In genomic region chr14:68795602-68796417, GRCh38 we compare ENCODE assay signal across 8 cellular contexts. TPM values are rescaled to one million over a fixed set of nuclear protein-coding genes. Genes with fewer than 3 reads are reported as not detected.
DNase-seq lines count a peak whose midpoint lies in the region; ATAC-seq, FAIRE-seq and TF ChIP-seq lines count a peak whose summit lies in the region.

No MANE protein-coding gene starts in this region.

- H3K27ac ChIP-seq in small intestine (ENCODE audit: low read depth in 1 of 2, low read length in 1 of 2), result peak overlapping the region; percentile 99

- 0 to 1% (median 1%) methylated on average over 50 to 69 of the region's 69 CpGs for WGBS in small intestine, 3 donors

- DNase-seq in EL (peak; percentile 76), HuH-7.5 (ENCODE audit: low spot score) (peak; percentile 67), T1000 (lab: John Stamatoyannopoulos, UW) (peak; percentile 61), iPS-NIHi7 (ENCODE audit: extremely low spot score) (peak; percentile 77), small intestine (peak; percentile 85), superior temporal gyrus (ENCODE audit: extremely low spot score) (no peak)

- H3K36me3 ChIP-seq in small intestine (ENCODE audit: control insufficient read depth in 2 of 2, insufficient read depth in 2 of 2, low read length in 2 of 2), result peaks cover 0 to 3% of the 10 kb centered on the region in 2 donors

- peak; percentile 59 to 86 for TF ChIP-seq CTCF in brain (conservative IDR thresholded peaks at IDR 0.05)

- peaks cover 6 to 26% (median 10%) of the 10 kb centered on the region in 5 experiments for H3K9me3 Mint-ChIP-seq in brain

- H3K4me1 ChIP-seq in small intestine (ENCODE audit: control insufficient read depth in 2 of 2, insufficient read depth in 1 of 2, low read depth in 1 of 2, low read length in 1 of 2), result peaks cover 0 to 3% of the 10 kb centered on the region in 2 donors

- peaks cover 52% of the 10 kb centered on the region for H3K4me1 Mint-ChIP-seq in brain

- peak; percentile 39 for ATAC-seq in GM21515 (IDR thresholded peaks at IDR 0.05; ENCODE audit: unreplicated experiment)

- peak overlapping the region; percentile 66 for H3K4me3 ChIP-seq in small intestine (ENCODE audit: low read depth in 1 of 2, low read length in 2 of 2)

- peaks cover 28% of the 10 kb centered on the region for H3K36me3 Mint-ChIP-seq in brain

- H3K27ac Mint-ChIP-seq in brain, result peak overlapping the region; percentile 86 to 100 (median 92)

- peaks cover 43% of the 10 kb centered on the region for H3K27me3 Mint-ChIP-seq in brain

- H3K9me3 ChIP-seq in small intestine (ENCODE audit: control insufficient read depth, low read depth), result no peaks in the 10 kb centered on the region

- no peaks in the 10 kb centered on the region for H3K27me3 ChIP-seq in small intestine (ENCODE audit: control insufficient read depth in 2 of 2, insufficient read depth in 2 of 2, low read length in 2 of 2)

- FAIRE-seq in small intestine (lab: Jason Lieb, UNC), result no peak

- H3K4me3 Mint-ChIP-seq in brain, result peak overlapping the region; percentile 87 to 96 (median 93)

RNA-seq across cellular contexts. Expression of gene ZFP36L1, which starts 2.9 kb away (rescaled TPM):
- polyA plus RNA-seq in brain (ENCODE audit: insufficient read depth, low read depth, low replicate concordance) (104 TPM), small intestine (10 to 100 TPM; 27.6 to 70.7 (median 33.1) TPM)
